Comparison of ENCODE assay signal across 17 cellular contexts in genomic region chr3:99681512-99681911, GRCh38.
DNase-seq lines count a peak whose midpoint lies in the region; ATAC-seq and TF ChIP-seq lines count a peak whose summit lies in the region.
"Had no signal": no experiment of that assay in that cellular context is flagged by ENCODE, and none has a peak within 500 bp of the region (broad histone marks: within the 10 kb centered on the region; RNA-seq: fewer than 3 reads in every experiment).

No MANE protein-coding gene starts in this region.

- DNase-seq in GM10266 (ENCODE audit: extremely low spot score) (peak; percentile 5), NCI-H524 (lab: John Stamatoyannopoulos, UW) (peak; percentile 37 to 93), NCI-H2227 (lab: John Stamatoyannopoulos, UW; ENCODE audit: unreplicated experiment) (no peak), GM20000 (ENCODE audit: low spot score) (no peak)
- DNase-seq in stimulated activated CD4-positive, alpha-beta T cell treated with anti-CD3 and anti-CD28 coated beads, Interleukin-4, amount 100 ng/mL, for 1 hour = no peak
- DNase-seq: activated CD4-positive, alpha-beta T cell treated with anti-CD3 and anti-CD28 coated beads, Interleukin-2, amount 50 U/mL, for 1 hour; activated T-cell treated with anti-CD3 and anti-CD28 coated beads, Interleukin-2, amount 50 U/mL, for 24 hours; CD8-positive, alpha-beta memory T cell; effector memory CD4-positive, alpha-beta T cell; hippocampal formation; NCI-H1694; NCI-H526 treated with DMSO at 0.1 percent for 48 hours; ovary had no signal

- ATAC-seq in GM19324 (IDR thresholded peaks at IDR 0.05; ENCODE audit: low FRiP score, unreplicated experiment) (peak; percentile 91), HG02870 (IDR thresholded peaks at IDR 0.05; ENCODE audit: unreplicated experiment) (peak; percentile 63), GM21367 (IDR thresholded peaks at IDR 0.05; ENCODE audit: unreplicated experiment) (no peak)
- ATAC-seq: stimulated activated memory B cell treated with anti-CD40 and anti-IgM and Interleukin-4, amounts not matched to agents 10 μg/mL and 1 μg/mL and 100 μg/mL, for 72 hours had no signal

- no peak for TF ChIP-seq CTCF in GM10266 (IDR thresholded peaks at IDR 0.05; ENCODE audit: control insufficient read depth, insufficient read depth, low read depth, missing control alignments)
- TF ChIP-seq CTCF in GM20000 (IDR thresholded peaks at IDR 0.05; ENCODE audit: extremely low read depth, missing control alignments) = no peak

Comparison
In these comparisons a context has a peak if more than half of its experiments do, and no peak if none do; other contexts are left out.
1. DNase-seq: peak in GM10266 (single experiment) and NCI-H524 (2 of 2); none in stimulated activated CD4-positive, alpha-beta T cell treated with anti-CD3 and anti-CD28 coated beads, Interleukin-4, amount 100 ng/mL, for 1 hour (single experiment), NCI-H2227 (single experiment) and GM20000 (single experiment).